In genomic region chr17:80096531-80097306, GRCh38 we compare ENCODE assay signal across 1 cellular context.
A peak's percentile ranks its signal among the peaks of the same experiment; 100 is the strongest.
TF ChIP-seq lines count a peak whose summit lies in the region.

No MANE protein-coding gene starts in this region.

TF ChIP-seq in SK-N-SH treated with all-trans-retinoic acid at 6 μM for 48 hours, 23 proteins besides CTCF, POLR2A, EP300 and RAD21:
- TF ChIP-seq TSHZ2 (CRISPR knock-in tag; IDR thresholded peaks at IDR 0.05) (no peak), TCF4 (CRISPR knock-in tag; IDR thresholded peaks at IDR 0.05; ENCODE audit: borderline replicate concordance) (peak; percentile 61; the same call in 1 of the 2 replicates)
TF ChIP-seq in SK-N-SH treated with all-trans-retinoic acid at 6 μM for 48 hours: peak in this region for 1.
